Comparison of ENCODE assay signal across 12 cellular contexts in the genomic region with DNA sequence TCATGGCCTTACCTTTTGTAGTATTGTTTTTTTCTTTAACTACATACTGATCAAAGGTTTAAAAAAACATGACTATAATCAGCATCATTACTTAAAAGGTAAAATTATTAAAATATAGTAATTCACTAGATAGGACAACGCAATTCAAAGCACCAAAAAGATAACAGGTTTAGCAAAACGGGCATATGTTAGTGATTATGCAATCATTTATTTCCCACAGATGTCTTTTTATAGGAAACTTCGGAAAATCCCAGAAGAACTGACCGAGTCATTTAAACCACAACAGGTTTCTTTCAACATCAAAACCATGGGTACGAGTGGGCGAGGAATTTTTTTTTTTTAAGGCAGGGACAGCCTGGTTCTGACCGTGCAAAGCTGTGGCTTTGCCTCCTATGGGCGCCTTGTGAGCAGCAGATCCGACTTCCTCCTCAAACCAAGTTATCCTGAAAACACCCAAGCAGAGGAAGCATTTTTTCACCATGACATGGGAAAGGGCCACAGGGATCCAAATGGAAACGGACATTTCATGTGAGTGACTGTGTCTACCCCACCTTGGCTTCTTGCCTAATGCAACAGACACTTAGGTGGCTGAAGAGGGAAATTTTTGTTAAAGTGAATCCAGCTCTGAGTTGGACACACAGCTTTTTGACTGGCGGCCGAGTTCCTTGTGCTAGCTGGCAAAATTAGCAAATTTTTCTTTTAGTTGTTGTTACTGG.
DNase-seq lines count a peak whose midpoint lies in the region; ATAC-seq and TF ChIP-seq lines count a peak whose summit lies in the region.
"Had no signal": no experiment of that assay in that cellular context is flagged by ENCODE, and none has a peak within 500 bp of the region (broad histone marks: within the 10 kb centered on the region; RNA-seq: fewer than 3 reads in every experiment).

No MANE protein-coding gene starts in this region.

- DNase-seq in AG20443 (ENCODE audit: low spot score) (peak; percentile 84), PC-3 (peak; percentile 97), esophagus muscularis mucosa (ENCODE audit: extremely low spot score) (no peak), neural progenitor cell (ENCODE audit: low spot score) (no peak), NCI-H1694 (lab: John Stamatoyannopoulos, UW) (no peak), ureter (ENCODE audit: low spot score) (no peak), DMS53 (lab: John Stamatoyannopoulos, UW) (no peak)
- DNase-seq: Karpas-422; stimulated activated CD4-positive, alpha-beta T cell treated with anti-CD3 and anti-CD28 coated beads, Interleukin-4, amount 100 ng/mL, for 24 hours; T-cell had no signal

- no peak for TF ChIP-seq EP300 in esophagus muscularis mucosa (IDR thresholded peaks at IDR 0.05)

- H3K4me3 ChIP-seq in PC-3 (ENCODE audit: low read length) (peak overlapping the region; percentile 50), esophagus muscularis mucosa (no peak overlapping the region), neural progenitor cell (no peak overlapping the region)

- no peak overlapping the region for H3K27ac Mint-ChIP-seq in neural progenitor cell
- H3K27ac Mint-ChIP-seq: activated naive CD4-positive, alpha-beta T cell treated with anti-CD3 and anti-CD28 coated beads, Interleukin-2, amount 50 U/mL, for 24 hours; T-cell had no signal

- H3K4me1 Mint-ChIP-seq in neural progenitor cell = peaks cover 2% of the 10 kb centered on the region
- H3K4me1 Mint-ChIP-seq: activated naive CD4-positive, alpha-beta T cell treated with anti-CD3 and anti-CD28 coated beads, Interleukin-2, amount 50 U/mL, for 24 hours; T-cell had no signal

- POLR2A ChIA-PET in PC-3 (lab: Charles Lee; ENCODE audit: unreplicated experiment) = interaction anchor here (1.0 kb wide), 1 partner anchor 338 kb away, joined by 3 read pairs; no protein-coding TSS in a partner anchor

- no peaks in the 10 kb centered on the region for H3K36me3 Mint-ChIP-seq in neural progenitor cell
- H3K36me3 Mint-ChIP-seq: activated naive CD4-positive, alpha-beta T cell treated with anti-CD3 and anti-CD28 coated beads, Interleukin-2, amount 50 U/mL, for 24 hours; T-cell had no signal

- H4K20me1 ChIP-seq in PC-3 (ENCODE audit: low read length) = no peaks in the 10 kb centered on the region
- H4K20me1 ChIP-seq in neural progenitor cell (ENCODE audit: low read depth) = no peaks in the 10 kb centered on the region

- H3K36me3 ChIP-seq in PC-3 (ENCODE audit: low read depth, low read length) (no peaks in the 10 kb centered on the region), esophagus muscularis mucosa (no peaks in the 10 kb centered on the region), neural progenitor cell (no peaks in the 10 kb centered on the region)

- H3K4me3 Mint-ChIP-seq in neural progenitor cell = no peak overlapping the region
- H3K4me3 Mint-ChIP-seq: activated naive CD4-positive, alpha-beta T cell treated with anti-CD3 and anti-CD28 coated beads, Interleukin-2, amount 50 U/mL, for 24 hours; T-cell had no signal

- TF ChIP-seq CTCF in PC-3 (conservative IDR thresholded peaks at IDR 0.05; ENCODE audit: low read depth, low read length) (no peak), esophagus muscularis mucosa (IDR thresholded peaks at IDR 0.05) (no peak), neural progenitor cell (IDR thresholded peaks at IDR 0.05) (no peak)

- no peaks in the 10 kb centered on the region for H3K9me3 ChIP-seq in PC-3 (ENCODE audit: low read length)
- no peaks in the 10 kb centered on the region for H3K9me3 ChIP-seq in esophagus muscularis mucosa
- H3K9me3 ChIP-seq in neural progenitor cell (ENCODE audit: low read depth) = no peaks in the 10 kb centered on the region

- WGBS in esophagus muscularis mucosa = 73% methylated on average over 12 of the region's 12 CpGs

- peak overlapping the region; percentile 66 for H3K9ac ChIP-seq in PC-3 (ENCODE audit: low read length)
- no peak overlapping the region for H3K9ac ChIP-seq in neural progenitor cell

- H3F3A ChIP-seq in PC-3 (ENCODE audit: low read length, unreplicated experiment) (peaks cover 16% of the 10 kb centered on the region), neural progenitor cell (ENCODE audit: low read depth) (no peaks in the 10 kb centered on the region)

- H3K9me3 Mint-ChIP-seq in neural progenitor cell = no peaks in the 10 kb centered on the region
- H3K9me3 Mint-ChIP-seq: activated naive CD4-positive, alpha-beta T cell treated with anti-CD3 and anti-CD28 coated beads, Interleukin-2, amount 50 U/mL, for 24 hours; T-cell had no signal

- H3K27me3 Mint-ChIP-seq in neural progenitor cell (ENCODE audit: insufficient read depth, low read depth) = peaks cover 4% of the 10 kb centered on the region
- H3K27me3 Mint-ChIP-seq: activated naive CD4-positive, alpha-beta T cell treated with anti-CD3 and anti-CD28 coated beads, Interleukin-2, amount 50 U/mL, for 24 hours; T-cell had no signal

- no peak for TF ChIP-seq POLR2A in esophagus muscularis mucosa (IDR thresholded peaks at IDR 0.05; ENCODE audit: low read depth)

- no TSS peak for BruUV-seq in PC-3 (replicated peaks; lab: Mats Ljungman, UMichigan)

- H3K27ac ChIP-seq in PC-3 (ENCODE audit: low read length) (peak overlapping the region; percentile 95), esophagus muscularis mucosa (replicated peaks in 1 of 4) (peak overlapping the region in 3 of 4 donors; percentile 3 to 54 (median 15)), neural progenitor cell (no peak overlapping the region)

- ATAC-seq in PC-3 = peak; percentile 86
- no peak for ATAC-seq in HG02678 (IDR thresholded peaks at IDR 0.05; ENCODE audit: unreplicated experiment)
- ATAC-seq: T-cell had no signal

- CTCF ChIA-PET in PC-3 (lab: Charles Lee) = no interaction called here

- intact Hi-C loops in PC-3 (cut with micrococcal nuclease) (loop anchor here (1.0 to 2.0 kb wide), 2 partner anchors 62 to 477 kb away; no protein-coding TSS in a partner anchor), esophagus muscularis mucosa (cut with DNase I) (no loop called here)

- H2AFZ ChIP-seq in PC-3 (ENCODE audit: low read length) (peak overlapping the region; percentile 71), neural progenitor cell (replicated peaks) (peak overlapping the region; percentile 23)

- H3K79me2 ChIP-seq in PC-3 (ENCODE audit: low read length) = no peaks in the 10 kb centered on the region
- no peaks in the 10 kb centered on the region for H3K79me2 ChIP-seq in neural progenitor cell (ENCODE audit: low read depth)

- peaks cover 38% of the 10 kb centered on the region for H3K4me1 ChIP-seq in PC-3 (ENCODE audit: insufficient read depth, low read length)
- H3K4me1 ChIP-seq in esophagus muscularis mucosa = peaks cover 0 to 11% (median 2%) of the 10 kb centered on the region in 4 donors
- H3K4me1 ChIP-seq in neural progenitor cell = peaks cover 5% of the 10 kb centered on the region

- H3K4me2 ChIP-seq in PC-3 (ENCODE audit: low read length) (peak overlapping the region; percentile 75), neural progenitor cell (no peak overlapping the region)

- no peaks in the 10 kb centered on the region for H3K9me2 ChIP-seq in PC-3 (replicated peaks; ENCODE audit: low read length)

- no peaks in the 10 kb centered on the region for H3K27me3 ChIP-seq in PC-3 (ENCODE audit: low read length)
- no peaks in the 10 kb centered on the region for H3K27me3 ChIP-seq in esophagus muscularis mucosa
- no peaks in the 10 kb centered on the region for H3K27me3 ChIP-seq in neural progenitor cell

Comparison
In these comparisons a context has a peak if more than half of its experiments do, and no peak if none do; other contexts are left out.
1. DNase-seq: peak in AG20443 (single experiment) and PC-3 (single experiment); none in esophagus muscularis mucosa (single experiment), neural progenitor cell (single experiment), NCI-H1694 (single experiment), ureter (single experiment) and DMS53 (single experiment).